Comparison of ENCODE assay signal across 8 cellular contexts in the genomic region with DNA sequence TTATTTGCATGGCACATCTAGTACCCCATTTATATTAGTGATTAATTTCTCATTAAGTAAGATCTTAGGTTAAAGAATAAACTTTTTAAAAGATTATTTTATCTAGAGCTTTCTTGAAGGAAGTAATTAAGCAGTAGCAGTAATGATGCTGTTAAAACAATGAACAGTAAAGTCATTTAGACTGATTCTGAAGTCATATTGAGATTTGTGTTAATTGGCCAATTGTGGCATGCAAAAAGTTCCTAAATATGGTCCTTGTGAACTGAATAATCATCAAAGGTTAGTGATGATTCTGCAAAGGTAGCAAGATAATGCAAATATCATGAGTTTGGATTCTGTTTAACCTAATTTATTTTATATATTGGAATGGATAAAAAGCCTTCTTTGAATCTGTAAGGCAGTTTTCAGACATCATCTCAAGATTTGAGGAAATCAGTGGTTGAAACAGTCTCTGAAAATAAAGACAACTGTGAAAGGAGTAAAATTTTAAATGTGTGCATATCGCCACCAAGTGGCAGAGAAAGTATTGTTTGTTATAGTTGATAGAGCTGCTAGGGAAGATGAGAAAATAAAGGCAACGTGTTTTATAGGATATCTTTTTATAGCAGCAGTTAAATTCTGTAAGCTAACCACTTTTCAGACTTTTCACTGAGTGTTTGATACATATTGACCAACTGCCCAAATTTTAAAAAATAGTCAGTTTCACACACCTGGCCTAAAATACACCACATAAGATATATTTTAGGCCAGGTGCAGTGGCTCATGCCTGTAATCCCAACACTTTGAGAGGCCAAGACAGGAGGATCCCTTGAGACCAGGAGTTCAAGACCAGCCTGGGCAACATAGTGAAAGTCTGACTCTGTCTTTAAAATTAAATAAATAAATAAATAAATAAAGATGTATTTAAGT.
DNase-seq lines count a peak whose midpoint lies in the region; ATAC-seq, FAIRE-seq and TF ChIP-seq lines count a peak whose summit lies in the region.

No MANE protein-coding gene starts in this region.

- DNase-seq in CD8-positive, alpha-beta T cell: peak in 3 of 7 experiments; percentile 4 to 31 (median 13)
- DNase-seq in NCI-H82 treated with DMSO at 0.1 percent for 48 hours (lab: John Stamatoyannopoulos, UW; ENCODE audit: unreplicated experiment) (peak; percentile 3), brain microvascular endothelial cell (peak; percentile 70), keratinocyte (ENCODE audit: low read depth, low spot score) (no peak), thoracic aorta (ENCODE audit: low spot score) (no peak)
- no peak for DNase-seq in activated CD4-positive, alpha-beta memory T cell treated with anti-CD3 and anti-CD28 coated beads, Interleukin-2, amount 10 ng/mL, durations not matched to agents 7 days and 5 days

- no peak overlapping the region for H3K9ac ChIP-seq in keratinocyte (ENCODE audit: control insufficient read depth, extremely low read depth, insufficient read depth, low read length)

- H3K4me1 ChIP-seq in CD8-positive, alpha-beta T cell (ENCODE audit: insufficient read depth, low read length): no peaks in the 10 kb centered on the region
- H3K4me1 ChIP-seq in keratinocyte (ENCODE audit: control insufficient read depth, extremely low read depth, insufficient read depth, low read length): no peaks in the 10 kb centered on the region
- peaks cover 12% of the 10 kb centered on the region in 2 donors for H3K4me1 ChIP-seq in thoracic aorta (ENCODE audit: control insufficient read depth in 1 of 2, low read depth in 2 of 2)

- TF ChIP-seq CTCF in CD8-positive, alpha-beta T cell (IDR thresholded peaks at IDR 0.05): peak; percentile 76
- TF ChIP-seq CTCF in brain microvascular endothelial cell (IDR thresholded peaks at IDR 0.05; ENCODE audit: low read depth, low read length, missing control alignments) (peak; percentile 33), keratinocyte (optimal IDR thresholded peaks at IDR 0.05 in 1 of 3, IDR thresholded peaks at IDR 0.05 in 1 of 3, conservative IDR thresholded peaks at IDR 0.05 in 1 of 3; ENCODE audit: extremely low read depth in 1 of 3, insufficient read depth in 2 of 3, low read length in 3 of 3) (peak in 2 of 3 experiments; percentile 30 to 48), thoracic aorta (IDR thresholded peaks at IDR 0.05) (peak; percentile 57)

- no peaks in the 10 kb centered on the region for H3K27me3 ChIP-seq in CD8-positive, alpha-beta T cell (ENCODE audit: insufficient read depth, low read length)
- H3K27me3 ChIP-seq in brain microvascular endothelial cell (replicated peaks): no peaks in the 10 kb centered on the region
- H3K27me3 ChIP-seq in keratinocyte (ENCODE audit: control insufficient read depth, extremely low read depth, insufficient read depth, low read length): no peaks in the 10 kb centered on the region
- no peaks in the 10 kb centered on the region for H3K27me3 ChIP-seq in thoracic aorta (replicated peaks; ENCODE audit: insufficient read depth)

- in situ Hi-C loops in brain microvascular endothelial cell (cut with HindIII; ENCODE audit: low pct_ligation_motif_present, low sequenced_read_pairs): no loop called here

- dilution Hi-C loops in keratinocyte (cut with MboI; ENCODE audit: extremely low pct_ligation_motif_present, low sequenced_read_pairs): no loop called here

- peaks cover 7% of the 10 kb centered on the region for H3K9me3 Mint-ChIP-seq in CD8-positive, alpha-beta T cell
- peaks cover 14% of the 10 kb centered on the region for H3K9me3 Mint-ChIP-seq in activated CD4-positive, alpha-beta memory T cell treated with anti-CD3 and anti-CD28 coated beads, Interleukin-2, amount 10 ng/mL, durations not matched to agents 7 days and 5 days

- no peak overlapping the region for H3K4me3 Mint-ChIP-seq in CD8-positive, alpha-beta T cell
- H3K4me3 Mint-ChIP-seq in activated CD4-positive, alpha-beta memory T cell treated with anti-CD3 and anti-CD28 coated beads, Interleukin-2, amount 10 ng/mL, durations not matched to agents 7 days and 5 days: no peak overlapping the region

- peak; percentile 77 for FAIRE-seq in keratinocyte (lab: Jason Lieb, UNC)

- peaks cover 6% of the 10 kb centered on the region for H3K36me3 ChIP-seq in CD8-positive, alpha-beta T cell (ENCODE audit: insufficient read depth, low read length)
- H3K36me3 ChIP-seq in brain microvascular endothelial cell (replicated peaks) (peaks cover 3% of the 10 kb centered on the region), keratinocyte (ENCODE audit: control insufficient read depth in 2 of 2, extremely low read depth in 1 of 2, insufficient read depth in 2 of 2, low read length in 2 of 2) (peaks cover 4 to 7% of the 10 kb centered on the region in 2 experiments), thoracic aorta (peaks cover 10% of the 10 kb centered on the region)

- no peak overlapping the region for H3K4me3 ChIP-seq in CD8-positive, alpha-beta T cell (ENCODE audit: low read depth, low read length)
- no peak overlapping the region for H3K4me3 ChIP-seq in brain microvascular endothelial cell (ENCODE audit: low read depth, low read length)
- no peak overlapping the region for H3K4me3 ChIP-seq in keratinocyte (ENCODE audit: control insufficient read depth in 2 of 3, extremely low read depth in 1 of 3, insufficient read depth in 2 of 3, low read depth in 1 of 3, low read length in 3 of 3)
- no peak overlapping the region for H3K4me3 ChIP-seq in thoracic aorta

- H3K9me1 ChIP-seq in keratinocyte (ENCODE audit: control insufficient read depth, extremely low read depth, insufficient read depth, low read length): no peaks in the 10 kb centered on the region

- no peak overlapping the region for H2AFZ ChIP-seq in keratinocyte (ENCODE audit: control insufficient read depth, low read length)

- POLR2A ChIA-PET in CD8-positive, alpha-beta T cell (lab: Charles Lee): no interaction called here
- POLR2A ChIA-PET in activated CD4-positive, alpha-beta memory T cell treated with anti-CD3 and anti-CD28 coated beads, Interleukin-2, amount 10 ng/mL, durations not matched to agents 7 days and 5 days (lab: Charles Lee): no interaction called here

- H3K36me3 Mint-ChIP-seq in CD8-positive, alpha-beta T cell: peaks cover 41% of the 10 kb centered on the region
- H3K36me3 Mint-ChIP-seq in activated CD4-positive, alpha-beta memory T cell treated with anti-CD3 and anti-CD28 coated beads, Interleukin-2, amount 10 ng/mL, durations not matched to agents 7 days and 5 days (ENCODE audit: low read depth): peaks cover 37% of the 10 kb centered on the region

- H3K27ac Mint-ChIP-seq in CD8-positive, alpha-beta T cell: no peak overlapping the region
- no peak overlapping the region for H3K27ac Mint-ChIP-seq in activated CD4-positive, alpha-beta memory T cell treated with anti-CD3 and anti-CD28 coated beads, Interleukin-2, amount 10 ng/mL, durations not matched to agents 7 days and 5 days

- H3K27me3 Mint-ChIP-seq in CD8-positive, alpha-beta T cell (ENCODE audit: low read depth): no peaks in the 10 kb centered on the region
- H3K27me3 Mint-ChIP-seq in activated CD4-positive, alpha-beta memory T cell treated with anti-CD3 and anti-CD28 coated beads, Interleukin-2, amount 10 ng/mL, durations not matched to agents 7 days and 5 days: no peaks in the 10 kb centered on the region

- H4K20me1 ChIP-seq in keratinocyte (ENCODE audit: control insufficient read depth, extremely low read depth, insufficient read depth, low read length): no peaks in the 10 kb centered on the region

- H3K4me1 Mint-ChIP-seq in CD8-positive, alpha-beta T cell (ENCODE audit: low read depth): no peaks in the 10 kb centered on the region
- H3K4me1 Mint-ChIP-seq in activated CD4-positive, alpha-beta memory T cell treated with anti-CD3 and anti-CD28 coated beads, Interleukin-2, amount 10 ng/mL, durations not matched to agents 7 days and 5 days: peaks cover 13% of the 10 kb centered on the region

- no peaks in the 10 kb centered on the region for H3K9me3 ChIP-seq in CD8-positive, alpha-beta T cell (ENCODE audit: low read length)
- H3K9me3 ChIP-seq in keratinocyte (ENCODE audit: control insufficient read depth, low read depth, low read length) (peaks cover 7% of the 10 kb centered on the region), thoracic aorta (no peaks in the 10 kb centered on the region)

- H3K79me2 ChIP-seq in keratinocyte (ENCODE audit: control insufficient read depth, insufficient read depth, low read length): no peaks in the 10 kb centered on the region

- no peak overlapping the region for H3K4me2 ChIP-seq in keratinocyte (ENCODE audit: control insufficient read depth, extremely low read depth, insufficient read depth, low read depth, low read length)

- CTCF ChIA-PET in CD8-positive, alpha-beta T cell (lab: Charles Lee): interaction anchor here (0.8 to 5.3 kb wide), 21 partner anchors 9 to 977 kb away, joined by 3 to 107 read pairs (median 4); no protein-coding TSS in a partner anchor
- CTCF ChIA-PET in activated CD4-positive, alpha-beta memory T cell treated with anti-CD3 and anti-CD28 coated beads, Interleukin-2, amount 10 ng/mL, durations not matched to agents 7 days and 5 days (lab: Charles Lee): interaction anchor here (0.7 to 13.6 kb wide), 14 partner anchors 9 to 423 kb away, joined by 3 to 224 read pairs (median 4); no protein-coding TSS in a partner anchor

- intact Hi-C loops in CD8-positive, alpha-beta T cell (cut with DNase I, micrococcal nuclease): loop anchor here (1.0 to 2.0 kb wide), 10 partner anchors 80 to 970 kb away; no protein-coding TSS in a partner anchor

- H3K27ac ChIP-seq in CD8-positive, alpha-beta T cell (ENCODE audit: low read depth, low read length): no peak overlapping the region
- H3K27ac ChIP-seq in brain microvascular endothelial cell (no peak overlapping the region), keratinocyte (ENCODE audit: control insufficient read depth, insufficient read depth, low read length) (no peak overlapping the region), thoracic aorta (no peak overlapping the region)

- no peak for ATAC-seq in CD8-positive, alpha-beta T cell
- ATAC-seq in GM18499 (IDR thresholded peaks at IDR 0.05; ENCODE audit: insufficient read depth, unreplicated experiment) (peak; percentile 73), HG03442 (IDR thresholded peaks at IDR 0.05; ENCODE audit: unreplicated experiment) (peak; percentile 61), thoracic aorta (ENCODE audit: insufficient number of reproducible peaks, low FRiP score, low read depth) (no peak)

Comparison
In these comparisons a context has a peak if more than half of its experiments do, and no peak if none do; other contexts are left out.
1. ATAC-seq: peak in GM18499 (single experiment) and HG03442 (single experiment); none in CD8-positive, alpha-beta T cell (single experiment) and thoracic aorta (single experiment).
2. DNase-seq: peak in NCI-H82 treated with DMSO at 0.1 percent for 48 hours (single experiment) and brain microvascular endothelial cell (single experiment); none in keratinocyte (single experiment), thoracic aorta (single experiment) and activated CD4-positive, alpha-beta memory T cell treated with anti-CD3 and anti-CD28 coated beads, Interleukin-2, amount 10 ng/mL, durations not matched to agents 7 days and 5 days (single experiment).
3. Peak in every context shown above with its lines, with median percentiles within 50 percentile points of each other: CTCF ChIP-seq.